In the genomic region with DNA sequence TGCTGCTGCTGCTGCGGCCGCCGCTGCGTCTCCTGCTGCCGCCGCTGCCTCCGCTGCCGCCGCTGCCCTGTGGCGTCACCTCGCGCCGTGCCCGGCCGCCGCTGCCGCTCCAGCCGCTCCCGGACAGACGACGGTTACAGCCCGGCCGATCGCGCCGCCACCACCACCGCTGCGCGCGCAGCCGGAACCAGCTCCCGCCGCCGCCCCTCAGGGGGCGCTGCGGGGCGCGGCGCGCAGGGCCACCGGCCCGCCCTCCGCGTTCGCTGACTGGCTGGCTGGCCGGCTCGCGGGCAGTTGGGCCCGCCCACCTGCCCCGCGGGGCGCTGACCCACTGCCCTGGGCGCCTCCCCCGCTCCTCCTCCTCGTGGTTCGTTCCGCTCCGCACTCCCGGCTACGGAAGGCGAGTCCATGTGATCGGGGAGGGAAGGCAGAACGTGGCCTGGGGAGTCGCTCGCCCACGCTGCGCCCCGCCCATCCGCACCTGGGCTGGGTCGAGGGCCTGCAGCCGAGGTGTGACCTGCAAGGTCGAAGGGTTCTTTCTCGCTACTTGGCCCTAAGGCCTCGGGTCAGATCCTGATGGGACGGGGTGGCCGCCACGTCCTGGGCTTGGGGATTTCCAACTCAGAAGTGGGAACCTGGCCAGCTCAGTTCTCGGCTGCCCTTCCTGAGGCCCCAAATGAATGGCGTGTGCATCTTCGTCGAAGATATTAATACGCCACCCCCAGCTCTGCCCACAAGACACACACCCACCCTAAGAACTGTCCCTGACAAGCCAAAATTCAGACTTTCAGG, we compare ENCODE assay signal across 1 cellular context.
TF ChIP-seq lines count a peak whose summit lies in the region.

A gene (minus strand): TSS at position 185 of the 792 bp plus-strand sequence. CDS start 19,303 bp downstream, outside the sequence.

TF ChIP-seq in HepG2, 621 proteins besides CTCF, POLR2A, EP300 and RAD21 (continued from another document and continues in another):
- TF ChIP-seq, protein P1, sequence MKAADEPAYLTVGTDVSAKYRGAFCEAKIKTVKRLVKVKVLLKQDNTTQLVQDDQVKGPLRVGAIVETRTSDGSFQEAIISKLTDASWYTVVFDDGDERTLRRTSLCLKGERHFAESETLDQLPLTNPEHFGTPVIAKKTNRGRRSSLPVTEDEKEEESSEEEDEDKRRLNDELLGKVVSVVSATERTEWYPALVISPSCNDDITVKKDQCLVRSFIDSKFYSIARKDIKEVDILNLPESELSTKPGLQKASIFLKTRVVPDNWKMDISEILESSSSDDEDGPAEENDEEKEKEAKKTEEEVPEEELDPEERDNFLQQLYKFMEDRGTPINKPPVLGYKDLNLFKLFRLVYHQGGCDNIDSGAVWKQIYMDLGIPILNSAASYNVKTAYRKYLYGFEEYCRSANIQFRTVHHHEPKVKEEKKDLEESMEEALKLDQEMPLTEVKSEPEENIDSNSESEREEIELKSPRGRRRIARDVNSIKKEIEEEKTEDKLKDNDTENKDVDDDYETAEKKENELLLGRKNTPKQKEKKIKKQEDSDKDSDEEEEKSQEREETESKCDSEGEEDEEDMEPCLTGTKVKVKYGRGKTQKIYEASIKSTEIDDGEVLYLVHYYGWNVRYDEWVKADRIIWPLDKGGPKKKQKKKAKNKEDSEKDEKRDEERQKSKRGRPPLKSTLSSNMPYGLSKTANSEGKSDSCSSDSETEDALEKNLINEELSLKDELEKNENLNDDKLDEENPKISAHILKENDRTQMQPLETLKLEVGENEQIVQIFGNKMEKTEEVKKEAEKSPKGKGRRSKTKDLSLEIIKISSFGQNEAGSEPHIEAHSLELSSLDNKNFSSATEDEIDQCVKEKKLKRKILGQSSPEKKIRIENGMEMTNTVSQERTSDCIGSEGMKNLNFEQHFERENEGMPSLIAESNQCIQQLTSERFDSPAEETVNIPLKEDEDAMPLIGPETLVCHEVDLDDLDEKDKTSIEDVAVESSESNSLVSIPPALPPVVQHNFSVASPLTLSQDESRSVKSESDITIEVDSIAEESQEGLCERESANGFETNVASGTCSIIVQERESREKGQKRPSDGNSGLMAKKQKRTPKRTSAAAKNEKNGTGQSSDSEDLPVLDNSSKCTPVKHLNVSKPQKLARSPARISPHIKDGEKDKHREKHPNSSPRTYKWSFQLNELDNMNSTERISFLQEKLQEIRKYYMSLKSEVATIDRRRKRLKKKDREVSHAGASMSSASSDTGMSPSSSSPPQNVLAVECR (CRISPR knock-in tag; IDR thresholded peaks at IDR 0.05; ENCODE audit: borderline replicate concordance), result peak; percentile 81; the same call in 1 of the 2 replicates
- TF ChIP-seq, protein P2, sequence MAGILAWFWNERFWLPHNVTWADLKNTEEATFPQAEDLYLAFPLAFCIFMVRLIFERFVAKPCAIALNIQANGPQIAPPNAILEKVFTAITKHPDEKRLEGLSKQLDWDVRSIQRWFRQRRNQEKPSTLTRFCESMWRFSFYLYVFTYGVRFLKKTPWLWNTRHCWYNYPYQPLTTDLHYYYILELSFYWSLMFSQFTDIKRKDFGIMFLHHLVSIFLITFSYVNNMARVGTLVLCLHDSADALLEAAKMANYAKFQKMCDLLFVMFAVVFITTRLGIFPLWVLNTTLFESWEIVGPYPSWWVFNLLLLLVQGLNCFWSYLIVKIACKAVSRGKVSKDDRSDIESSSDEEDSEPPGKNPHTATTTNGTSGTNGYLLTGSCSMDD (CRISPR knock-in tag; IDR thresholded peaks at IDR 0.05), result no peak
- TF ChIP-seq, protein P3, sequence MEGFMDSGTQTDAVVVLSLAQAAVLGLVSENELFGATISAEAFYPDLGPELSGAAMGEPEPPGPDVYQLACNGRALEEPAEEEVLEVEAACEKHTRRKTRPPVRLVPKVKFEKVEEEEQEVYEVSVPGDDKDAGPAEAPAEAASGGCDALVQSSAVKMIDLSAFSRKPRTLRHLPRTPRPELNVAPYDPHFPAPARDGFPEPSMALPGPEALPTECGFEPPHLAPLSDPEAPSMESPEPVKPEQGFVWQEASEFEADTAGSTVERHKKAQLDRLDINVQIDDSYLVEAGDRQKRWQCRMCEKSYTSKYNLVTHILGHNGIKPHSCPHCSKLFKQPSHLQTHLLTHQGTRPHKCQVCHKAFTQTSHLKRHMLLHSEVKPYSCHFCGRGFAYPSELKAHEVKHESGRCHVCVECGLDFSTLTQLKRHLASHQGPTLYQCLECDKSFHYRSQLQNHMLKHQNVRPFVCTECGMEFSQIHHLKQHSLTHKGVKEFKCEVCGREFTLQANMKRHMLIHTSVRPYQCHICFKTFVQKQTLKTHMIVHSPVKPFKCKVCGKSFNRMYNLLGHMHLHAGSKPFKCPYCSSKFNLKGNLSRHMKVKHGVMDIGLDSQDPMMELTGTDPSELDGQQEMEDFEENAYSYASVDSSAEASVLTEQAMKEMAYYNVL (CRISPR knock-in tag; IDR thresholded peaks at IDR 0.05; ENCODE audit: borderline replicate concordance), result peak; percentile 86
- TF ChIP-seq PHB2 (IDR thresholded peaks at IDR 0.05; ENCODE audit: partially characterized antibody) (no peak), HMG20B (CRISPR knock-in tag; conservative IDR thresholded peaks at IDR 0.05) (peak; percentile 62; the same call in 1 of the 2 replicates), SOX5 (CRISPR knock-in tag; IDR thresholded peaks at IDR 0.05; ENCODE audit: borderline replicate concordance) (peak; percentile 78), ZNF33B (CRISPR knock-in tag; IDR thresholded peaks at IDR 0.05) (peak; percentile 96; the same call in 1 of the 2 replicates), NCOR1 (IDR thresholded peaks at IDR 0.05; ENCODE audit: borderline replicate concordance, low read length) (no peak), SRSF1 (optimal IDR thresholded peaks at IDR 0.05; ENCODE audit: low read depth, low read length) (no peak), NFYB (CRISPR knock-in tag; IDR thresholded peaks at IDR 0.05) (peak; percentile 61), ZNF615 (CRISPR knock-in tag; IDR thresholded peaks at IDR 0.05; ENCODE audit: borderline replicate concordance) (no peak), ZNF652 (CRISPR knock-in tag; IDR thresholded peaks at IDR 0.05; ENCODE audit: borderline replicate concordance, low read depth) (no peak), FOSL1 (CRISPR knock-in tag; IDR thresholded peaks at IDR 0.05; ENCODE audit: borderline replicate concordance) (no peak), DNMT3B (CRISPR knock-in tag; conservative IDR thresholded peaks at IDR 0.05) (peak; percentile 95), GATA4 (IDR thresholded peaks at IDR 0.05; ENCODE audit: borderline replicate concordance, low read depth) (no peak), ZNF430 (CRISPR knock-in tag; IDR thresholded peaks at IDR 0.05) (peak; percentile 99), HMGA1 (CRISPR knock-in tag; conservative IDR thresholded peaks at IDR 0.05) (no peak), SNAPC2 (CRISPR knock-in tag; IDR thresholded peaks at IDR 0.05) (peak; percentile 93), SYNCRIP (IDR thresholded peaks at IDR 0.05; ENCODE audit: insufficient read depth, low read depth, low read length) (no peak), MAFG (CRISPR knock-in tag; IDR thresholded peaks at IDR 0.05) (no peak), TBX2 (CRISPR knock-in tag; IDR thresholded peaks at IDR 0.05; ENCODE audit: borderline replicate concordance) (peak; percentile 96), FOXK1 (CRISPR knock-in tag; IDR thresholded peaks at IDR 0.05; ENCODE audit: borderline replicate concordance, low read depth) (peak; percentile 76; the same call in 1 of the 2 replicates), KLF15 (CRISPR knock-in tag; IDR thresholded peaks at IDR 0.05; ENCODE audit: borderline replicate concordance) (peak; percentile 97), ZNF24 (IDR thresholded peaks at IDR 0.05) (no peak), RCOR2 (CRISPR knock-in tag; IDR thresholded peaks at IDR 0.05) (peak; percentile 48; the same call in 1 of the 2 replicates), ZNF768 (CRISPR knock-in tag; IDR thresholded peaks at IDR 0.05) (peak; percentile 87; the same call in 1 of the 2 replicates), RXRA (CRISPR knock-in tag; IDR thresholded peaks at IDR 0.05) (peak; percentile 96), SOX13 (IDR thresholded peaks at IDR 0.05) (no peak), SOX13 (CRISPR knock-in tag; conservative IDR thresholded peaks at IDR 0.05 in 1 of 2, IDR thresholded peaks at IDR 0.05 in 1 of 2) (peak in 1 of 2 experiments; percentile 76; a peak in 2 of 4 replicates), ZNF263 (CRISPR knock-in tag; IDR thresholded peaks at IDR 0.05) (peak; percentile 82)
- TF ChIP-seq, protein P4, sequence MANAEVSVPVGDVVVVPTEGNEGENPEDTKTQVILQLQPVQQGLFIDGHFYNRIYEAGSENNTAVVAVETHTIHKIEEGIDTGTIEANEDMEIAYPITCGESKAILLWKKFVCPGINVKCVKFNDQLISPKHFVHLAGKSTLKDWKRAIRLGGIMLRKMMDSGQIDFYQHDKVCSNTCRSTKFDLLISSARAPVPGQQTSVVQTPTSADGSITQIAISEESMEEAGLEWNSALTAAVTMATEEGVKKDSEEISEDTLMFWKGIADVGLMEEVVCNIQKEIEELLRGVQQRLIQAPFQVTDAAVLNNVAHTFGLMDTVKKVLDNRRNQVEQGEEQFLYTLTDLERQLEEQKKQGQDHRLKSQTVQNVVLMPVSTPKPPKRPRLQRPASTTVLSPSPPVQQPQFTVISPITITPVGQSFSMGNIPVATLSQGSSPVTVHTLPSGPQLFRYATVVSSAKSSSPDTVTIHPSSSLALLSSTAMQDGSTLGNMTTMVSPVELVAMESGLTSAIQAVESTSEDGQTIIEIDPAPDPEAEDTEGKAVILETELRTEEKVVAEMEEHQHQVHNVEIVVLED (CRISPR knock-in tag; IDR thresholded peaks at IDR 0.05; ENCODE audit: borderline replicate concordance), result peak; percentile 74
- TF ChIP-seq, protein P5, sequence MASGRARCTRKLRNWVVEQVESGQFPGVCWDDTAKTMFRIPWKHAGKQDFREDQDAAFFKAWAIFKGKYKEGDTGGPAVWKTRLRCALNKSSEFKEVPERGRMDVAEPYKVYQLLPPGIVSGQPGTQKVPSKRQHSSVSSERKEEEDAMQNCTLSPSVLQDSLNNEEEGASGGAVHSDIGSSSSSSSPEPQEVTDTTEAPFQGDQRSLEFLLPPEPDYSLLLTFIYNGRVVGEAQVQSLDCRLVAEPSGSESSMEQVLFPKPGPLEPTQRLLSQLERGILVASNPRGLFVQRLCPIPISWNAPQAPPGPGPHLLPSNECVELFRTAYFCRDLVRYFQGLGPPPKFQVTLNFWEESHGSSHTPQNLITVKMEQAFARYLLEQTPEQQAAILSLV (CRISPR knock-in tag; IDR thresholded peaks at IDR 0.05; ENCODE audit: borderline replicate concordance), result peak; percentile 93
- TF ChIP-seq, protein P6, sequence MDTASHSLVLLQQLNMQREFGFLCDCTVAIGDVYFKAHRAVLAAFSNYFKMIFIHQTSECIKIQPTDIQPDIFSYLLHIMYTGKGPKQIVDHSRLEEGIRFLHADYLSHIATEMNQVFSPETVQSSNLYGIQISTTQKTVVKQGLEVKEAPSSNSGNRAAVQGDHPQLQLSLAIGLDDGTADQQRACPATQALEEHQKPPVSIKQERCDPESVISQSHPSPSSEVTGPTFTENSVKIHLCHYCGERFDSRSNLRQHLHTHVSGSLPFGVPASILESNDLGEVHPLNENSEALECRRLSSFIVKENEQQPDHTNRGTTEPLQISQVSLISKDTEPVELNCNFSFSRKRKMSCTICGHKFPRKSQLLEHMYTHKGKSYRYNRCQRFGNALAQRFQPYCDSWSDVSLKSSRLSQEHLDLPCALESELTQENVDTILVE (CRISPR knock-in tag; IDR thresholded peaks at IDR 0.05), result peak; percentile 91
- TF ChIP-seq, protein P7, sequence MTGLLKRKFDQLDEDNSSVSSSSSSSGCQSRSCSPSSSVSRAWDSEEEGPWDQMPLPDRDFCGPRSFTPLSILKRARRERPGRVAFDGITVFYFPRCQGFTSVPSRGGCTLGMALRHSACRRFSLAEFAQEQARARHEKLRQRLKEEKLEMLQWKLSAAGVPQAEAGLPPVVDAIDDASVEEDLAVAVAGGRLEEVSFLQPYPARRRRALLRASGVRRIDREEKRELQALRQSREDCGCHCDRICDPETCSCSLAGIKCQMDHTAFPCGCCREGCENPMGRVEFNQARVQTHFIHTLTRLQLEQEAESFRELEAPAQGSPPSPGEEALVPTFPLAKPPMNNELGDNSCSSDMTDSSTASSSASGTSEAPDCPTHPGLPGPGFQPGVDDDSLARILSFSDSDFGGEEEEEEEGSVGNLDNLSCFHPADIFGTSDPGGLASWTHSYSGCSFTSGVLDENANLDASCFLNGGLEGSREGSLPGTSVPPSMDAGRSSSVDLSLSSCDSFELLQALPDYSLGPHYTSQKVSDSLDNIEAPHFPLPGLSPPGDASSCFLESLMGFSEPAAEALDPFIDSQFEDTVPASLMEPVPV (CRISPR knock-in tag; IDR thresholded peaks at IDR 0.05), result peak; percentile 98
- TF ChIP-seq, protein P8, sequence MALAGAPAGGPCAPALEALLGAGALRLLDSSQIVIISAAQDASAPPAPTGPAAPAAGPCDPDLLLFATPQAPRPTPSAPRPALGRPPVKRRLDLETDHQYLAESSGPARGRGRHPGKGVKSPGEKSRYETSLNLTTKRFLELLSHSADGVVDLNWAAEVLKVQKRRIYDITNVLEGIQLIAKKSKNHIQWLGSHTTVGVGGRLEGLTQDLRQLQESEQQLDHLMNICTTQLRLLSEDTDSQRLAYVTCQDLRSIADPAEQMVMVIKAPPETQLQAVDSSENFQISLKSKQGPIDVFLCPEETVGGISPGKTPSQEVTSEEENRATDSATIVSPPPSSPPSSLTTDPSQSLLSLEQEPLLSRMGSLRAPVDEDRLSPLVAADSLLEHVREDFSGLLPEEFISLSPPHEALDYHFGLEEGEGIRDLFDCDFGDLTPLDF (CRISPR knock-in tag; IDR thresholded peaks at IDR 0.05), result 0 out of 2 replicates have a peak, but pooled peaks have one; percentile 23
- TF ChIP-seq, protein P9, sequence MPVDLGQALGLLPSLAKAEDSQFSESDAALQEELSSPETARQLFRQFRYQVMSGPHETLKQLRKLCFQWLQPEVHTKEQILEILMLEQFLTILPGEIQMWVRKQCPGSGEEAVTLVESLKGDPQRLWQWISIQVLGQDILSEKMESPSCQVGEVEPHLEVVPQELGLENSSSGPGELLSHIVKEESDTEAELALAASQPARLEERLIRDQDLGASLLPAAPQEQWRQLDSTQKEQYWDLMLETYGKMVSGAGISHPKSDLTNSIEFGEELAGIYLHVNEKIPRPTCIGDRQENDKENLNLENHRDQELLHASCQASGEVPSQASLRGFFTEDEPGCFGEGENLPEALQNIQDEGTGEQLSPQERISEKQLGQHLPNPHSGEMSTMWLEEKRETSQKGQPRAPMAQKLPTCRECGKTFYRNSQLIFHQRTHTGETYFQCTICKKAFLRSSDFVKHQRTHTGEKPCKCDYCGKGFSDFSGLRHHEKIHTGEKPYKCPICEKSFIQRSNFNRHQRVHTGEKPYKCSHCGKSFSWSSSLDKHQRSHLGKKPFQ (CRISPR knock-in tag; IDR thresholded peaks at IDR 0.05; ENCODE audit: insufficient replicate concordance), result peak; percentile 76
- TF ChIP-seq, protein P10, sequence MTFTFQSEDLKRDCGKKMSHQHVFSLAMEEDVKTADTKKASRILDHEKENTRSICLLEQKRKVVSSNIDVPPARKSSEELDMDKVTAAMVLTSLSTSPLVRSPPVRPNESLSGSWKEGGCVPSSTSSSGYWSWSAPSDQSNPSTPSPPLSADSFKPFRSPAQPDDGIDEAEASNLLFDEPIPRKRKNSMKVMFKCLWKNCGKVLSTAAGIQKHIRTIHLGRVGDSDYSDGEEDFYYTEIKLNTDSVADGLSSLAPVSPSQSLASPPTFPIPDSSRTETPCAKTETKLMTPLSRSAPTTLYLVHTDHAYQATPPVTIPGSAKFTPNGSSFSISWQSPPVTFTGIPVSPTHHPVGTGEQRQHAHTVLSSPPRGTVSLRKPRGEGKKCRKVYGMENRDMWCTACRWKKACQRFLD (CRISPR knock-in tag; IDR thresholded peaks at IDR 0.05; ENCODE audit: borderline replicate concordance), result peak; percentile 95
